Comparison of ENCODE assay signal across 8 cellular contexts in the genomic region with DNA sequence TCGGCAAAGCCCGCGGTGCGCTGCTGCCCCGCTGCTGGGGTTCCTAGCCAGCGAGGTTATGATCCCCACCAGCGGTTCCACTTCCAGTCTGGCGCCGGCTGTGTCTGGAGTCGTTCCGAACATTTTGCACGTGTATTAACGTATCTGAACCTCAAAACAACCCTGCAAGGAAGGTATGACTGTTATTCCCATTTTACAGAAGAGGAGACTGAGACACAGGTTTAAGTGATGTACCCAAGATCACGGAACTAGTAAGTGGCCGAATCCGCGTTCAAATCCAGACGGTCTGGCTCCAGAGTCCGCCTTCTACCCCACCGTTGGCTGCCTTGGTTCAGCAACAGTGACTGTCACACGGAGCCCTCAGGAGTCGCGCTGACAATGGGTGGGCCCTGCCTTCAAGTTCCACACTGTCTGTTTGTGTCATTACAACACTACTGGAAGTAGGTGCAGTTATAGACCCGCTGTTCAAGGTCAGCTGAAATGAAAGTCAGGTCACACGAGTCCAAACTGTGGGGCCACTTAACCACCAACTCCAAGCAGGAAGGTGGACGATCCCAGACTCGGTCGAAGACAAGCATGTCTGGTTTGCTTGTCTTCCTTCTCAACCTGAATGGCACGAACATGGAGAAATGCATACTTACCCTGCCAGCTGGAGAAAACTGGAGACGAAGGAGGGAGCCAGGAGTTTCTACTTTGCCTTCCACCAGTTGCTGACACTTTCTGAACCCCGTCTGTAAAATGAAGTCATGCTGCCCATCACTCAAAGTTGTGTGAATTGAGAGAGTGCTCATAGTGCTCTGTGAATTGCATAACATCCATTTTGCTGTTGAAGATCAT. TPM values are rescaled to one million over a fixed set of nuclear protein-coding genes. Genes with fewer than 3 reads are reported as not detected.
DNase-seq lines count a peak whose midpoint lies in the region; ATAC-seq and TF ChIP-seq lines count a peak whose summit lies in the region.

No MANE protein-coding gene starts in this region.

- no peak overlapping the region for H4K5ac ChIP-seq in mesendoderm (ENCODE audit: low read length)

- peaks cover 13% of the 10 kb centered on the region for H3K36me3 Mint-ChIP-seq in MCF 10A (ENCODE audit: insufficient read depth, unreplicated experiment)

- H2BK5ac ChIP-seq in mesendoderm (ENCODE audit: low read length): peak overlapping the region; percentile 30

- H3K23ac ChIP-seq in mesendoderm (ENCODE audit: low read length): no peak overlapping the region

- TF ChIP-seq POLR2A in heart left ventricle (IDR thresholded peaks at IDR 0.05): peak in 1 of 2 donors; percentile 6
- no peak for TF ChIP-seq POLR2A in vagina (IDR thresholded peaks at IDR 0.05)

- H3K27ac ChIP-seq in heart left ventricle: peak overlapping the region; percentile 81 to 99 (median 94)
- no peak overlapping the region for H3K27ac ChIP-seq in mesendoderm (ENCODE audit: low read depth, low read length)
- peak overlapping the region; percentile 87 for H3K27ac ChIP-seq in vagina

- peak overlapping the region; percentile 73 for H3K18ac ChIP-seq in mesendoderm (ENCODE audit: low read length)

- H3K56ac ChIP-seq in mesendoderm (ENCODE audit: low read length): peak overlapping the region; percentile 85

- peaks cover 0 to 25% (median 17%) of the 10 kb centered on the region in 9 donors for H3K36me3 ChIP-seq in heart left ventricle
- H3K36me3 ChIP-seq in mesendoderm (ENCODE audit: control insufficient read depth, insufficient read depth, low read length): no peaks in the 10 kb centered on the region
- H3K36me3 ChIP-seq in vagina: peaks cover 0 to 2% of the 10 kb centered on the region in 2 donors

- peak overlapping the region; percentile 14 for H2AK5ac ChIP-seq in mesendoderm (ENCODE audit: low read length)

- peak overlapping the region; percentile 34 for H2BK120ac ChIP-seq in mesendoderm (ENCODE audit: low read depth, low read length)

- peak overlapping the region; percentile 66 to 88 (median 73) for H3K4me3 ChIP-seq in heart left ventricle
- peak overlapping the region; percentile 34 for H3K4me3 ChIP-seq in mesendoderm (ENCODE audit: low read length)
- peak overlapping the region; percentile 75 to 84 for H3K4me3 ChIP-seq in vagina

- POLR2A ChIA-PET in MCF 10A (lab: Yijun Ruan, JAX): interaction anchor here (0.6 to 1.4 kb wide), 3 partner anchors 12 to 174 kb away, joined by 3 to 5 read pairs (median 4); no protein-coding TSS in a partner anchor

- H3K9me3 ChIP-seq in heart left ventricle (no peaks in the 10 kb centered on the region), vagina (no peaks in the 10 kb centered on the region)

- peak overlapping the region; percentile 78 for H3K4ac ChIP-seq in mesendoderm (ENCODE audit: low read depth, low read length)

- no peaks in the 10 kb centered on the region for H3K27me3 Mint-ChIP-seq in MCF 10A (ENCODE audit: insufficient read depth, unreplicated experiment)

- H3K4me1 ChIP-seq in heart left ventricle (peaks cover 0 to 40% (median 23%) of the 10 kb centered on the region in 12 donors), mesendoderm (ENCODE audit: control insufficient read depth, low read depth, low read length) (peaks cover 20% of the 10 kb centered on the region), vagina (peaks cover 25% of the 10 kb centered on the region)

- intact Hi-C loops in heart left ventricle (cut with DNase I): loop anchor here in 9 of 10 donors (1.0 to 10.0 kb wide), 9 partner anchors 13 to 307 kb away; a partner anchor contains a TSS
- intact Hi-C loops in left cardiac atrium (cut with DNase I): loop anchor here in 1 of 2 donors (5.0 kb wide), 1 partner anchor 73 kb away; no protein-coding TSS in a partner anchor
- intact Hi-C loops in MCF 10A (cut with micrococcal nuclease): loop anchor here (2.0 kb wide), 1 partner anchor 85 kb away; no protein-coding TSS in a partner anchor
- intact Hi-C loops in vagina (cut with DNase I): no loop called here

- peaks cover 2% of the 10 kb centered on the region for H3K79me1 ChIP-seq in mesendoderm (ENCODE audit: low read length)

- CTCF ChIA-PET in MCF 10A (lab: Yijun Ruan, JAX): interaction anchor here (1.0 kb wide), 1 partner anchor 93 kb away, joined by 3 read pairs; no protein-coding TSS in a partner anchor

- H3K79me2 ChIP-seq in mesendoderm (ENCODE audit: control insufficient read depth, insufficient read depth, low read length): no peaks in the 10 kb centered on the region

- H3K9me3 Mint-ChIP-seq in MCF 10A (ENCODE audit: unreplicated experiment): no peaks in the 10 kb centered on the region

- no peak overlapping the region for H2BK15ac ChIP-seq in mesendoderm (replicated peaks; ENCODE audit: low read depth)

- ATAC-seq in heart left ventricle (peak in 1 of 4 donors; percentile 12), left cardiac atrium (no peak), GM21390 (IDR thresholded peaks at IDR 0.05; ENCODE audit: unreplicated experiment) (no peak)

- TF ChIP-seq CTCF in heart left ventricle (IDR thresholded peaks at IDR 0.05) (peak in 1 of 12 donors; percentile 16), MCF 10A (IDR thresholded peaks at IDR 0.05; ENCODE audit: unreplicated experiment) (no peak), vagina (IDR thresholded peaks at IDR 0.05) (no peak)

- TSS peak; percentile 68 for BruUV-seq in MCF 10A (replicated peaks; lab: Mats Ljungman, UMichigan)

- peak overlapping the region; percentile 65 for H3K9ac ChIP-seq in mesendoderm (ENCODE audit: low read length)

- H3K27ac Mint-ChIP-seq in MCF 10A (ENCODE audit: low read depth, unreplicated experiment): no peak overlapping the region

- no peak overlapping the region for H4K8ac ChIP-seq in mesendoderm (ENCODE audit: low read depth, low read length)

- peaks cover 24% of the 10 kb centered on the region for H3K4me1 Mint-ChIP-seq in MCF 10A (ENCODE audit: insufficient read depth, unreplicated experiment)

- DNase-seq in heart left ventricle (no peak), left cardiac atrium (no peak), MCF 10A (ENCODE audit: unreplicated experiment) (no peak), mesendoderm (no peak), vagina (ENCODE audit: extremely low spot score in 2 of 2) (no peak), cerebellar cortex (ENCODE audit: low spot score) (no peak), hippocampal formation (lab: John Stamatoyannopoulos, UW) (no peak)

- peak overlapping the region; percentile 64 for H3K4me2 ChIP-seq in mesendoderm (ENCODE audit: low read length)

- WGBS in heart left ventricle, 4 donors: 14 to 25% (median 17%) methylated on average over 18 to 31 of the region's 31 CpGs
- WGBS in mesendoderm (ENCODE audit: extremely low coverage, insufficient coverage, low lambda C conversion rate): no CpG with 5 or more reads among the region's 31 CpGs

- H3K27me3 ChIP-seq in heart left ventricle: no peaks in the 10 kb centered on the region
- no peaks in the 10 kb centered on the region for H3K27me3 ChIP-seq in mesendoderm (ENCODE audit: insufficient read depth, low read length, poor library complexity)
- no peaks in the 10 kb centered on the region for H3K27me3 ChIP-seq in vagina

- H3K4me3 Mint-ChIP-seq in MCF 10A (ENCODE audit: unreplicated experiment): peak overlapping the region; percentile 89

RNA-seq across cellular contexts. Expression of a gene that starts 0.8 kb away (rescaled TPM):
- total RNA-seq in heart left ventricle (100 to 1,000 TPM in 1 of 9 donors, 10 to 100 TPM in 8; 25.3 to 147 (median 39.1) TPM), left cardiac atrium (10 to 100 TPM; 34.1 to 38.9 TPM), MCF 10A (2022) (42.6 and 43.4 TPM in 2 replicates), vagina (23.8 TPM)
- 10 to 100 TPM; 11.8 to 56.2 TPM for polyA plus RNA-seq in heart left ventricle
- 20.8 TPM for polyA plus RNA-seq in mesendoderm (2013, experiment 1 of 2)
- polyA plus RNA-seq in mesendoderm (2013, experiment 2 of 2): 20.8 TPM

RNA-seq across cellular contexts. Expression of a gene that starts 21.8 kb away (rescaled TPM):
- total RNA-seq in heart left ventricle (not detected), left cardiac atrium (not detected), MCF 10A (2022) (not detected in 2 replicates), vagina (not detected)
- not detected for polyA plus RNA-seq in heart left ventricle
- polyA plus RNA-seq in mesendoderm (2013, experiment 1 of 2): 0.13 TPM
- 0.18 TPM for polyA plus RNA-seq in mesendoderm (2013, experiment 2 of 2)

RNA-seq across cellular contexts. Expression of a gene that starts 43.7 kb away (rescaled TPM):
- total RNA-seq in heart left ventricle (10 to 100 TPM in 5 of 9 donors, 1 to 10 TPM in 4; 5.8 to 18.0 (median 10.0) TPM), left cardiac atrium (10 to 100 TPM in 1 of 2 donors, 1 to 10 TPM in 1; 7.3 to 10.3 TPM), MCF 10A (2022) (not detected in 2 replicates), vagina (not detected)
- 10 to 100 TPM in 1 of 2 donors, 1 to 10 TPM in 1; 7.3 to 14.1 TPM for polyA plus RNA-seq in heart left ventricle
- polyA plus RNA-seq in mesendoderm (2013, experiment 1 of 2): 2.2 TPM
- polyA plus RNA-seq in mesendoderm (2013, experiment 2 of 2): 2.3 TPM
